ENCODE assay signal across 16 cellular contexts in the genomic region with DNA sequence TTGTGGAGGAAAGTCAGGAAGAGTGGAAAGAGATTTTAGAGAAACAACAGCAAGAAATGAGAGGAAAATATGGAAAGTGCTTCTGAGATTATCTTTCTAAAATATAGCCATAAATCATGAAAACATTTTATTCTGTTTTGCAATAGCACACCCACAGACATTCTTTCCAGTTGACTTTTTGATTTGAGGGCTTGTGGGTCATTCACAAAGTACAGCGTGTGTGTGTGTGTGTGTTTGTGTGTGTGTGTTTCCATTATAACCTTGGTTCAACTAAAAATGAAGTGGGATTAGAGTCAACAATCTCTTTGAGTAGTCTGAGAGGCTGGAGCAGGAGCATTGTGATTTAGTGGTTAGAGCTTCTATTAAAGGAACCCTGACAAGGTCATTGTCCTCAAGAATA.
A peak's percentile ranks its signal among the peaks of the same experiment; 100 is the strongest.
DNase-seq lines count a peak whose midpoint lies in the region; ATAC-seq, FAIRE-seq and TF ChIP-seq lines count a peak whose summit lies in the region.
"Had no signal": no experiment of that assay in that cellular context is flagged by ENCODE, and none has a peak within 500 bp of the region (broad histone marks: within the 10 kb centered on the region; RNA-seq: fewer than 3 reads in every experiment).

No MANE protein-coding gene starts in this region.

- H3K27ac ChIP-seq in liver (ENCODE audit: low read depth in 1 of 2, low read length in 2 of 2) = no peak overlapping the region
- H3K27ac ChIP-seq in HepG2 (ENCODE audit: extremely low read length, insufficient read depth, low read length) = no peak overlapping the region
- H3K27ac ChIP-seq in suprapubic skin = no peak overlapping the region
- H3K27ac ChIP-seq: A549, dorsolateral prefrontal cortex, KMS-11, parathyroid adenoma had no signal

- H3K27me3 Mint-ChIP-seq in nephron (ENCODE audit: low read depth) = no peaks in the 10 kb centered on the region

- no peak for TF ChIP-seq POLR2A in HepG2 (IDR thresholded peaks at IDR 0.05; ENCODE audit: insufficient read depth in 1 of 2, low read depth in 2 of 2, low read length in 2 of 2)
- TF ChIP-seq POLR2A in suprapubic skin (IDR thresholded peaks at IDR 0.05) = no peak

- no peak for TF ChIP-seq EP300 in HepG2 (IDR thresholded peaks at IDR 0.05; ENCODE audit: low read depth in 2 of 2, low read length in 2 of 2)
- TF ChIP-seq EP300 in HepG2 (CRISPR knock-in tag; IDR thresholded peaks at IDR 0.05; ENCODE audit: borderline replicate concordance) = no peak
- TF ChIP-seq EP300 in suprapubic skin (IDR thresholded peaks at IDR 0.05) = no peak

- POLR2A ChIA-PET in HepG2 (lab: Yijun Ruan, JAX) = no interaction called here

- H3K27ac Mint-ChIP-seq in nephron = peak overlapping the region; percentile 67 to 70 (median 68)
- H3K27ac Mint-ChIP-seq: CD8-positive, alpha-beta memory T cell had no signal

- H3K4me1 Mint-ChIP-seq in nephron = peaks cover 32% of the 10 kb centered on the region
- H3K4me1 Mint-ChIP-seq: CD8-positive, alpha-beta memory T cell had no signal

- no peak for TF ChIP-seq CTCF in liver (IDR thresholded peaks at IDR 0.05; ENCODE audit: low read depth, low read length, missing input control)
- no peak for TF ChIP-seq CTCF in HepG2 (CRISPR knock-in tag; IDR thresholded peaks at IDR 0.05)
- no peak for TF ChIP-seq CTCF in epithelial cell of esophagus (IDR thresholded peaks at IDR 0.05; ENCODE audit: insufficient read depth, low read depth, low read length, missing control alignments)
- no peak for TF ChIP-seq CTCF in nephron (IDR thresholded peaks at IDR 0.05; ENCODE audit: unreplicated experiment in 3 of 3)
- no peak for TF ChIP-seq CTCF in suprapubic skin (IDR thresholded peaks at IDR 0.05)

- H3K4me1 ChIP-seq in liver (ENCODE audit: control insufficient read depth in 4 of 4, insufficient read depth in 4 of 4, low read length in 3 of 4) = no peaks in the 10 kb centered on the region
- no peaks in the 10 kb centered on the region for H3K4me1 ChIP-seq in HepG2 (ENCODE audit: insufficient read depth, low read length)
- H3K4me1 ChIP-seq in suprapubic skin = peaks cover 13% of the 10 kb centered on the region
- H3K4me1 ChIP-seq: A549, parathyroid adenoma had no signal

- no peaks in the 10 kb centered on the region for H3K36me3 Mint-ChIP-seq in nephron (ENCODE audit: low read depth)

- no peaks in the 10 kb centered on the region for H3K79me2 ChIP-seq in HepG2 (ENCODE audit: insufficient read depth, low read length)
- H3K79me2 ChIP-seq: parathyroid adenoma had no signal

- in situ Hi-C loops in HepG2 (cut with HindIII; ENCODE audit: extremely low pct_ligation_motif_present, low pct_unique_long_range_greater_than_20kb) = no loop called here

- 63% methylated on average over 1 of the region's 1 CpG for WGBS in liver
- 6% methylated on average over 1 of the region's 1 CpG for WGBS in HepG2 (ENCODE audit: low lambda C conversion rate)
- 48% methylated on average over 1 of the region's 1 CpG for whole genome bisulfite sequencing in suprapubic skin

- no peak for TF ChIP-seq RAD21 in liver (IDR thresholded peaks at IDR 0.05)
- no peak for TF ChIP-seq RAD21 in HepG2 (CRISPR knock-in tag; IDR thresholded peaks at IDR 0.05)

- DNase-seq in HepG2 (ENCODE audit: low spot score) (no peak), epithelial cell of esophagus (ENCODE audit: low read depth) (peak; percentile 19), suprapubic skin (ENCODE audit: low spot score in 2 of 2) (no peak), inferior parietal cortex (ENCODE audit: extremely low spot score) (no peak)
- DNase-seq: activated CD4-positive, alpha-beta T cell treated with anti-CD3 and anti-CD28 coated beads, Interleukin-2, amount 50 U/mL, for 48 hours; CD8-positive, alpha-beta memory T cell; dorsolateral prefrontal cortex; NCI-H1436 had no signal

- H3K9me3 ChIP-seq in liver (ENCODE audit: control insufficient read depth in 4 of 4, low read length in 3 of 4) (no peaks in the 10 kb centered on the region), HepG2 (ENCODE audit: low read length) (no peaks in the 10 kb centered on the region), suprapubic skin (no peaks in the 10 kb centered on the region)
- H3K9me3 ChIP-seq: A549 had no signal

- no peak overlapping the region for H3K9ac ChIP-seq in liver (ENCODE audit: low read depth in 1 of 2, low read length in 2 of 2)
- no peak overlapping the region for H3K9ac ChIP-seq in HepG2 (ENCODE audit: insufficient read depth, low read depth, low read length)
- H3K9ac ChIP-seq: KMS-11, parathyroid adenoma had no signal

- H4K20me1 ChIP-seq in HepG2 (ENCODE audit: insufficient read depth, low read length) = no peaks in the 10 kb centered on the region

- H3K9me3 Mint-ChIP-seq in nephron = no peaks in the 10 kb centered on the region
- H3K9me3 Mint-ChIP-seq: CD8-positive, alpha-beta memory T cell had no signal

- no peak overlapping the region for H2AFZ ChIP-seq in HepG2 (ENCODE audit: low read length)
- H2AFZ ChIP-seq: parathyroid adenoma had no signal

- intact Hi-C loops in HepG2 (cut with micrococcal nuclease; ENCODE audit: unreplicated experiment) = no loop called here

- FAIRE-seq in HepG2 (lab: Jason Lieb, UNC) = no peak
- FAIRE-seq: A549, frontal cortex had no signal

- BruUV-seq in HepG2 (replicated peaks; lab: Mats Ljungman, UMichigan) = no TSS peak

- no peak overlapping the region for H3K4me3 ChIP-seq in liver (ENCODE audit: low read depth in 1 of 3, low read length in 3 of 3)
- no peak overlapping the region for H3K4me3 ChIP-seq in HepG2 (replicated peaks in 1 of 3; ENCODE audit: insufficient read depth in 1 of 3, low read depth in 2 of 3, low read length in 3 of 3)
- H3K4me3 ChIP-seq in epithelial cell of esophagus (ENCODE audit: low read length) = no peak overlapping the region
- no peak overlapping the region for H3K4me3 ChIP-seq in suprapubic skin
- H3K4me3 ChIP-seq: A549, dorsolateral prefrontal cortex had no signal

- H3K36me3 ChIP-seq in liver (ENCODE audit: control insufficient read depth in 4 of 4, insufficient read depth in 3 of 4, low read depth in 1 of 4, low read length in 3 of 4) = no peaks in the 10 kb centered on the region
- no peaks in the 10 kb centered on the region for H3K36me3 ChIP-seq in HepG2 (replicated peaks in 1 of 2; ENCODE audit: control insufficient read depth in 1 of 2, insufficient read depth in 2 of 2, low read length in 2 of 2)
- no peaks in the 10 kb centered on the region for H3K36me3 ChIP-seq in suprapubic skin

- CTCF ChIA-PET in HepG2 (lab: Yijun Ruan, JAX; ENCODE audit: low intra/inter-chr PET ratio, low total read pairs) = no interaction called here

- H3K4me3 Mint-ChIP-seq in nephron = no peak overlapping the region
- H3K4me3 Mint-ChIP-seq: CD8-positive, alpha-beta memory T cell had no signal

- no peak for ATAC-seq in HepG2
- ATAC-seq in HG03378 (IDR thresholded peaks at IDR 0.05; ENCODE audit: unreplicated experiment) = no peak
- no peak for ATAC-seq in GM19328 (IDR thresholded peaks at IDR 0.05; ENCODE audit: unreplicated experiment)
- ATAC-seq: A549 had no signal

- H3K27me3 ChIP-seq in liver (ENCODE audit: control insufficient read depth in 4 of 4, insufficient read depth in 4 of 4, low read length in 3 of 4) (peaks cover 0 to 3% (median under 1%) of the 10 kb centered on the region in 4 donors), HepG2 (ENCODE audit: control insufficient read depth in 1 of 2, insufficient read depth in 2 of 2, low read length in 2 of 2) (peaks cover 0 to 5% of the 10 kb centered on the region in 2 experiments; a peak in 1 of 5 replicates), suprapubic skin (no peaks in the 10 kb centered on the region)
- H3K27me3 ChIP-seq: dorsolateral prefrontal cortex had no signal

- no peak overlapping the region for H3K4me2 ChIP-seq in HepG2 (ENCODE audit: low read depth, low read length)
- H3K4me2 ChIP-seq: A549, KMS-11 had no signal

TF ChIP-seq in liver, 16 proteins besides CTCF, POLR2A, EP300 and RAD21 (continues in another document):
- no peak for TF ChIP-seq FOXA2 (IDR thresholded peaks at IDR 0.05)
- no peak for TF ChIP-seq FOXA1 (IDR thresholded peaks at IDR 0.05)
- TF ChIP-seq RXRA (IDR thresholded peaks at IDR 0.05) = no peak
- TF ChIP-seq, protein P1, sequence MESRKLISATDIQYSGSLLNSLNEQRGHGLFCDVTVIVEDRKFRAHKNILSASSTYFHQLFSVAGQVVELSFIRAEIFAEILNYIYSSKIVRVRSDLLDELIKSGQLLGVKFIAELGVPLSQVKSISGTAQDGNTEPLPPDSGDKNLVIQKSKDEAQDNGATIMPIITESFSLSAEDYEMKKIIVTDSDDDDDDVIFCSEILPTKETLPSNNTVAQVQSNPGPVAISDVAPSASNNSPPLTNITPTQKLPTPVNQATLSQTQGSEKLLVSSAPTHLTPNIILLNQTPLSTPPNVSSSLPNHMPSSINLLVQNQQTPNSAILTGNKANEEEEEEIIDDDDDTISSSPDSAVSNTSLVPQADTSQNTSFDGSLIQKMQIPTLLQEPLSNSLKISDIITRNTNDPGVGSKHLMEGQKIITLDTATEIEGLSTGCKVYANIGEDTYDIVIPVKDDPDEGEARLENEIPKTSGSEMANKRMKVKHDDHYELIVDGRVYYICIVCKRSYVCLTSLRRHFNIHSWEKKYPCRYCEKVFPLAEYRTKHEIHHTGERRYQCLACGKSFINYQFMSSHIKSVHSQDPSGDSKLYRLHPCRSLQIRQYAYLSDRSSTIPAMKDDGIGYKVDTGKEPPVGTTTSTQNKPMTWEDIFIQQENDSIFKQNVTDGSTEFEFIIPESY (IDR thresholded peaks at IDR 0.05) = no peak

TF ChIP-seq in HepG2, 621 proteins besides CTCF, POLR2A, EP300 and RAD21:
- TF ChIP-seq ASH2L (IDR thresholded peaks at IDR 0.05; ENCODE audit: insufficient read length, low read depth, low read length) (no peak), ZFP62 (CRISPR knock-in tag; IDR thresholded peaks at IDR 0.05) (no peak), ZNF101 (CRISPR knock-in tag; IDR thresholded peaks at IDR 0.05; ENCODE audit: borderline replicate concordance, low read depth) (no peak), JDP2 (CRISPR knock-in tag; IDR thresholded peaks at IDR 0.05; ENCODE audit: borderline replicate concordance) (no peak)
- TF ChIP-seq, protein P2, sequence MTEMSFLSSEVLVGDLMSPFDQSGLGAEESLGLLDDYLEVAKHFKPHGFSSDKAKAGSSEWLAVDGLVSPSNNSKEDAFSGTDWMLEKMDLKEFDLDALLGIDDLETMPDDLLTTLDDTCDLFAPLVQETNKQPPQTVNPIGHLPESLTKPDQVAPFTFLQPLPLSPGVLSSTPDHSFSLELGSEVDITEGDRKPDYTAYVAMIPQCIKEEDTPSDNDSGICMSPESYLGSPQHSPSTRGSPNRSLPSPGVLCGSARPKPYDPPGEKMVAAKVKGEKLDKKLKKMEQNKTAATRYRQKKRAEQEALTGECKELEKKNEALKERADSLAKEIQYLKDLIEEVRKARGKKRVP (CRISPR knock-in tag; IDR thresholded peaks at IDR 0.05) = no peak
